Comparison of ENCODE assay signal across 13 cellular contexts in the genomic region with DNA sequence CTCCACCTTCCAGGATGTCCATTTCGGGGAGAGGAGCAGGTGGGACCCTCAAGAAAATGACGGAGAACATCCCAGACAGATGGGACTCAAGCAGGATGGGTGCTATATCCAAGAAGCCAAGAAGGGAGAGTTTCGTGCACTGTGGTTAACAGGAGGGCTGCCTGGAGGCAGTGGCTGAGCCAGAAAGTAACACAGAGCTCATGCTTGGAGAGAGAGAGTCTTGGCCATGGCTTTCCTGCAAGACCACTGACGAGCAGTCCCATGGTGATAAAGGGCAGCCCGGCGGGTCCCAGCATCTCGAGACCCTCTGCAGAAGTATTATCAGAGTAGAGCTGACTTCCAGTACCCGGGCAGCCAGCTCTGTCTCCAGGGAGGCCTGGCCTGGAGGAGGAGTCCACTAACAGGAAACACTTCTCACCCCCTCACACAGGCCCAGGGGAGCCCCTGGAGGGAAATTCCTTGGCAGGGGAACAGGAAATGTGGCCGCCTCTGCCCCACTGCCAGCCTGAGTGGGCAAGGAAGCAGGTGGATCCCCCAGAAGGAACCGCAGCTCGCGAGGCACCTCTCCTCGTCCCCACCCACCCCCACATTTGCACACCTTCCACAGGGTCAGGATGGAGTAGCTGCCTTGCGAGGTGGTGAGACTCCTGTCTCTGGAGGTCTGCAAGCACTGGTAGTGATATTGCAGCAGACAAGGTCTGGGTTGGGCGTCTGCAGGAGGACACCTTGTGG. TPM values are rescaled to one million over a fixed set of nuclear protein-coding genes. Genes with fewer than 3 reads are reported as not detected.
DNase-seq lines count a peak whose midpoint lies in the region; ATAC-seq and TF ChIP-seq lines count a peak whose summit lies in the region.
"Had no signal": no experiment of that assay in that cellular context is flagged by ENCODE, and none has a peak within 500 bp of the region (broad histone marks: within the 10 kb centered on the region; RNA-seq: fewer than 3 reads in every experiment).

No MANE protein-coding gene starts in this region.

- DNase-seq in GM12865 (ENCODE audit: low read depth) (peak; percentile 61), T-helper 22 cell (ENCODE audit: low read depth) (peak; percentile 32), dermis blood vessel endothelial cell (peak; percentile 25), hippocampal formation (lab: John Stamatoyannopoulos, UW) (no peak), GM19240 (ENCODE audit: insufficient read length, low spot score) (no peak), NCI-H2171 (lab: John Stamatoyannopoulos, UW) (no peak)
- DNase-seq: C1 segment of cervical spinal cord, glutamatergic neuron, mammary epithelial cell, NCI-H146, RPMI8226 had no signal

- no peak for TF ChIP-seq CTCF in GM12865 (IDR thresholded peaks at IDR 0.05; ENCODE audit: insufficient read depth, low read depth, low read length, missing control alignments)

- no peaks in the 10 kb centered on the region for H3K36me3 ChIP-seq in ACC112 (ENCODE audit: insufficient read depth, low read length)

- H3K4me3 ChIP-seq in ACC112 (ENCODE audit: low read depth, low read length) = no peak overlapping the region
- no peak overlapping the region for H3K4me3 ChIP-seq in GM12865 (ENCODE audit: low read depth, low read length)

- H3K4me1 ChIP-seq in ACC112 (ENCODE audit: control insufficient read depth, insufficient read depth, low read length, unreplicated experiment) = peaks cover 43% of the 10 kb centered on the region

- H2AFZ ChIP-seq in ACC112 (ENCODE audit: low read length, unreplicated experiment) = no peak overlapping the region

- no peaks in the 10 kb centered on the region for H3K79me2 ChIP-seq in ACC112 (ENCODE audit: control insufficient read depth, insufficient read depth, low read length, unreplicated experiment)

- H3K27ac ChIP-seq in ACC112 (ENCODE audit: low read depth, low read length) = 0 out of 2 replicates have a peak overlapping the region, but pooled peaks have one; percentile 16

- no peaks in the 10 kb centered on the region for H3K27me3 ChIP-seq in ACC112 (ENCODE audit: insufficient read depth, low read length)

- no peak for ATAC-seq in GM19467 (IDR thresholded peaks at IDR 0.05; ENCODE audit: unreplicated experiment)

RNA-seq across cellular contexts. Expression of a gene that starts 32.2 kb away (rescaled TPM):
- total RNA-seq in dermis blood vessel endothelial cell = under 0.01 TPM in 1 of 2 replicates, not detected in the other

Comparison
In these comparisons a context has a peak if more than half of its experiments do, and no peak if none do; other contexts are left out.
1. DNase-seq: peak in GM12865 (single experiment), T-helper 22 cell (single experiment) and dermis blood vessel endothelial cell (single experiment); none in hippocampal formation (0 of 2), GM19240 (single experiment) and NCI-H2171 (single experiment).